16 cellular contexts compared by ENCODE assay signal in genomic region chr3:172302176-172302575, GRCh38.
"Had no signal": no experiment of that assay in that cellular context is flagged by ENCODE, and none has a peak within 500 bp of the region (broad histone marks: within the 10 kb centered on the region; RNA-seq: fewer than 3 reads in every experiment).

No MANE protein-coding gene starts in this region.

- H3K27me3 ChIP-seq: adrenal gland, cardiac muscle cell, esophagus squamous epithelium, sigmoid colon, thyroid gland, uterus had no signal

- H3K27ac ChIP-seq: adrenal gland, cardiac muscle cell, esophagus squamous epithelium, psoas muscle, sigmoid colon, thyroid gland, uterus had no signal

- ATAC-seq: activated naive CD4-positive, alpha-beta T cell treated with anti-CD3 and anti-CD28 coated beads, Interleukin-2, amount 50 U/mL, for 72 hours; effector memory CD8-positive, alpha-beta T cell; psoas muscle; T-helper 17 cell had no signal

- DNase-seq: activated CD4-positive, alpha-beta T cell treated with anti-CD3 and anti-CD28 coated beads, Interleukin-2, amount 50 U/mL, for 4 hours; activated gamma-delta T cell; adrenal gland; dermis blood vessel endothelial cell; effector memory CD8-positive, alpha-beta T cell; esophagus squamous epithelium; foreskin fibroblast; nephron progenitor cell; psoas muscle; sigmoid colon; stimulated activated naive CD4-positive, alpha-beta T cell; T-helper 17 cell; thyroid gland; uterus had no signal

- H3K9me3 Mint-ChIP-seq: activated naive CD4-positive, alpha-beta T cell treated with anti-CD3 and anti-CD28 coated beads, Interleukin-2, amount 50 U/mL, for 72 hours; effector memory CD8-positive, alpha-beta T cell; nephron progenitor cell had no signal

- H3K4me3 ChIP-seq: adrenal gland, cardiac muscle cell, esophagus squamous epithelium, psoas muscle, sigmoid colon, thyroid gland, uterus had no signal

- H3K27me3 Mint-ChIP-seq: effector memory CD8-positive, alpha-beta T cell; T-helper 17 cell had no signal

- H3K27ac Mint-ChIP-seq: activated naive CD4-positive, alpha-beta T cell treated with anti-CD3 and anti-CD28 coated beads, Interleukin-2, amount 50 U/mL, for 72 hours; effector memory CD8-positive, alpha-beta T cell; nephron progenitor cell; T-helper 17 cell had no signal

- H3K4me1 Mint-ChIP-seq: nephron progenitor cell, T-helper 17 cell had no signal

- H3K36me3 ChIP-seq: uterus had no signal

- H3K4me1 ChIP-seq: psoas muscle, thyroid gland, uterus had no signal

- H3K9me3 ChIP-seq: adrenal gland, esophagus squamous epithelium, psoas muscle, sigmoid colon, thyroid gland, uterus had no signal

- H3K4me3 Mint-ChIP-seq: effector memory CD8-positive, alpha-beta T cell; nephron progenitor cell; T-helper 17 cell had no signal
